In genomic region chr14:61553730-61554641, GRCh38 we compare ENCODE assay signal across 9 cellular contexts.
A peak's percentile ranks its signal among the peaks of the same experiment; 100 is the strongest.
DNase-seq lines count a peak whose midpoint lies in the region; ATAC-seq lines count a peak whose summit lies in the region.
"Had no signal": no experiment of that assay in that cellular context is flagged by ENCODE, and none has a peak within 500 bp of the region (broad histone marks: within the 10 kb centered on the region; RNA-seq: fewer than 3 reads in every experiment).

No MANE protein-coding gene starts in this region.

- peaks cover 3 to 5% of the 10 kb centered on the region in 2 donors for H3K9me3 Mint-ChIP-seq in stimulated activated naive B cell treated with anti-CD40 and anti-IgM and Interleukin-4, amounts not matched to agents 10 μg/mL and 1 μg/mL and 100 μg/mL, for 72 hours

- H3K27me3 Mint-ChIP-seq in T-helper 17 cell: no peaks in the 10 kb centered on the region
- no peaks in the 10 kb centered on the region for H3K27me3 Mint-ChIP-seq in stimulated activated naive B cell treated with anti-CD40 and anti-IgM and Interleukin-4, amounts not matched to agents 10 μg/mL and 1 μg/mL and 100 μg/mL, for 72 hours

- DNase-seq in SIG-M5 treated with dmso at 0.1 percent for 504 hours (lab: John Stamatoyannopoulos, UW; ENCODE audit: unreplicated experiment) (peak; percentile 27), SIG-M5 (lab: John Stamatoyannopoulos, UW) (no peak), T-helper 17 cell (no peak), glomerular visceral epithelial cell (ENCODE audit: extremely low spot score) (peak; percentile 89), ureter (ENCODE audit: low spot score) (no peak)
- DNase-seq in stimulated activated naive B cell treated with anti-CD40 and anti-IgM and Interleukin-4, amounts not matched to agents 10 μg/mL and 1 μg/mL and 100 μg/mL, for 72 hours: no peak
- no peak for DNase-seq in stimulated activated CD4-positive, alpha-beta T cell treated with anti-CD3 and anti-CD28 coated beads, Interleukin-15, amount 100 ng/mL, for 24 hours
- no peak for DNase-seq in activated CD4-positive, CD25-positive, alpha-beta regulatory T cell treated with anti-CD3 and anti-CD28 coated beads, Interleukin-2, amount 50 U/mL, for 72 hours
- DNase-seq: 8988T had no signal

- no peaks in the 10 kb centered on the region for H3K9me3 ChIP-seq in T-helper 17 cell (ENCODE audit: control insufficient read depth, low read length, poor library complexity, severe bottlenecking)

- no peak for ATAC-seq in T-helper 17 cell
- no peak for ATAC-seq in stimulated activated naive B cell treated with anti-CD40 and anti-IgM and Interleukin-4, amounts not matched to agents 10 μg/mL and 1 μg/mL and 100 μg/mL, for 72 hours (replicated peaks)

- peaks cover 38% of the 10 kb centered on the region for H3K4me1 Mint-ChIP-seq in T-helper 17 cell
- peaks cover 54 to 67% of the 10 kb centered on the region in 2 donors for H3K4me1 Mint-ChIP-seq in stimulated activated naive B cell treated with anti-CD40 and anti-IgM and Interleukin-4, amounts not matched to agents 10 μg/mL and 1 μg/mL and 100 μg/mL, for 72 hours

- peaks cover 5% of the 10 kb centered on the region for H3K36me3 Mint-ChIP-seq in T-helper 17 cell (ENCODE audit: low read depth)
- H3K36me3 Mint-ChIP-seq in stimulated activated naive B cell treated with anti-CD40 and anti-IgM and Interleukin-4, amounts not matched to agents 10 μg/mL and 1 μg/mL and 100 μg/mL, for 72 hours: peaks cover 2 to 3% of the 10 kb centered on the region in 2 donors

- H3K4me3 Mint-ChIP-seq in T-helper 17 cell: peak overlapping the region; percentile 36
- H3K4me3 Mint-ChIP-seq in stimulated activated naive B cell treated with anti-CD40 and anti-IgM and Interleukin-4, amounts not matched to agents 10 μg/mL and 1 μg/mL and 100 μg/mL, for 72 hours: peak overlapping the region; percentile 64 to 79

- H3K27ac Mint-ChIP-seq in T-helper 17 cell: peak overlapping the region; percentile 94
- H3K27ac Mint-ChIP-seq in stimulated activated naive B cell treated with anti-CD40 and anti-IgM and Interleukin-4, amounts not matched to agents 10 μg/mL and 1 μg/mL and 100 μg/mL, for 72 hours: peak overlapping the region; percentile 97

Comparison
In these comparisons a context has a peak if more than half of its experiments do, and no peak if none do; other contexts are left out.
1. DNase-seq: peak in SIG-M5 treated with dmso at 0.1 percent for 504 hours (single experiment) and glomerular visceral epithelial cell (single experiment); none in SIG-M5 (single experiment), T-helper 17 cell (0 of 3), stimulated activated naive B cell treated with anti-CD40 and anti-IgM and Interleukin-4, amounts not matched to agents 10 μg/mL and 1 μg/mL and 100 μg/mL, for 72 hours (single experiment), stimulated activated CD4-positive, alpha-beta T cell treated with anti-CD3 and anti-CD28 coated beads, Interleukin-15, amount 100 ng/mL, for 24 hours (single experiment), activated CD4-positive, CD25-positive, alpha-beta regulatory T cell treated with anti-CD3 and anti-CD28 coated beads, Interleukin-2, amount 50 U/mL, for 72 hours (single experiment) and ureter (single experiment).